ENCODE assay signal across 11 cellular contexts in the genomic region with DNA sequence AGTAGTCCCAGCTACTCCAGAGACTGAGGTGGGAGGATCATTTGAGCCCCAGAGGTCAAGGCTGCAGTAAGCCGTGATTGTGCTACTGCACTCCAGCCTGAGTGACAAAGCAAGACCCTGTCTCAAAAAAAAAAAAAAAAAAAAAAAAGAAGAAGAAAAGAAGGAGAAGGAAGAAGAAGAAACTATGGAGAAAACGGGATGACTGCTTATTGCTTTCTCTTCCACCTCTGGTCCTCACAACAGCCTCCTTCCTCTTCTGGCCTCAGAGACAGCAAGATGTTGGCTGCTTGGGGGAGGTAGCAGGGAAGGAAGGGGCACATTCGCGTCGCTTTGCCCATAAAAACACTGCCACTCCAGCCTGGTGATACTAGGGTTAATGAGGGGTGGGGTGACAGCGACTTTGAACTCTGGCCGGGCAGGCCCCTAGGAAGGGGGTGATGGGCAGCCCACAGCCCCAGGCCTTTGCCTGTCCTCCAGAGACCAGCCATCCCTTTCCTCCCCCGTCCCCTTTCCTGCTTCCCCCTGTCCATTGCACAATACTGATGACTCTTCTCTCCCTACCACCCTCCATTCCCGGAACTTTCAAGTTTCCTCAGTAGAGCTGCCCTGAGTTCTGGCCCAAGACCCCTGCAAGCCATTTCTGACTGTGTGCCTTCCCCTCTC. TPM values are rescaled to one million over a fixed set of nuclear protein-coding genes. Genes with fewer than 3 reads are reported as not detected.
DNase-seq lines count a peak whose midpoint lies in the region; TF ChIP-seq lines count a peak whose summit lies in the region.
"Had no signal": no experiment of that assay in that cellular context is flagged by ENCODE, and none has a peak within 500 bp of the region (broad histone marks: within the 10 kb centered on the region; RNA-seq: fewer than 3 reads in every experiment).

No MANE protein-coding gene starts in this region.

- H3K27ac ChIP-seq in ACC112 (ENCODE audit: low read depth, low read length) (peak overlapping the region; percentile 60), HL-60 (replicated peaks) (no peak overlapping the region), liver (ENCODE audit: low read depth in 1 of 2, low read length in 2 of 2) (peak overlapping the region; percentile 47 to 85), dorsolateral prefrontal cortex (peak overlapping the region in 6 of 59 donors; percentile 19 to 68 (median 62))

- TF ChIP-seq RAD21 in liver (IDR thresholded peaks at IDR 0.05), result no peak

- WGBS in liver, result 43% methylated on average over 9 of the region's 9 CpGs

- peak overlapping the region; percentile 79 for H2AFZ ChIP-seq in ACC112 (ENCODE audit: low read length, unreplicated experiment)

- H3K4me3 ChIP-seq in ACC112 (ENCODE audit: low read depth, low read length) (peak overlapping the region; percentile 78), HL-60 (replicated peaks; ENCODE audit: insufficient read depth, low read length) (no peak overlapping the region), liver (ENCODE audit: low read depth in 1 of 3, low read length in 3 of 3) (no peak overlapping the region), dorsolateral prefrontal cortex (no peak overlapping the region)

- TF ChIP-seq CTCF in HL-60 (IDR thresholded peaks at IDR 0.05; ENCODE audit: insufficient read depth, low read length) (no peak), liver (IDR thresholded peaks at IDR 0.05; ENCODE audit: low read depth, low read length, missing input control) (no peak), dorsolateral prefrontal cortex (IDR thresholded peaks at IDR 0.05 in 54 of 56, conservative IDR thresholded peaks at IDR 0.05 in 2 of 56; ENCODE audit: low read depth in 1 of 56, partially characterized antibody in 56 of 56) (no peak)

- DNase-seq in HL-60 (ENCODE audit: low read depth in 1 of 2, low spot score in 1 of 2) (peak; percentile 43 to 69), amniotic epithelial cell (ENCODE audit: low read depth) (peak; percentile 83), dorsolateral prefrontal cortex (no peak), NCI-H345 (lab: John Stamatoyannopoulos, UW) (no peak), pons (ENCODE audit: low spot score) (no peak)
- no peak for DNase-seq in activated CD4-positive, alpha-beta T cell treated with anti-CD3 and anti-CD28 coated beads for 1 hour
- DNase-seq: DMS 273 treated with DMSO at 0.1 percent for 48 hours; PC-3; stimulated activated CD4-positive, alpha-beta T cell treated with anti-CD3 and anti-CD28 coated beads, Interleukin-1b, Interleukin-23, amount 100 ng/mL, for 48 hours had no signal

- H3K27me3 ChIP-seq in ACC112 (ENCODE audit: insufficient read depth, low read length) (no peaks in the 10 kb centered on the region), HL-60 (ENCODE audit: insufficient read depth, poor library complexity, severe bottlenecking) (no peaks in the 10 kb centered on the region), liver (ENCODE audit: control insufficient read depth in 4 of 4, insufficient read depth in 4 of 4, low read length in 3 of 4) (no peaks in the 10 kb centered on the region), dorsolateral prefrontal cortex (peaks cover 0 to 4% (median 0%) of the 10 kb centered on the region in 45 donors)

- no peaks in the 10 kb centered on the region for H3K9me3 ChIP-seq in liver (ENCODE audit: control insufficient read depth in 4 of 4, low read length in 3 of 4)

- intact Hi-C loops in dorsolateral prefrontal cortex (cut with DNase I), result no loop called here

- H3K36me3 ChIP-seq in ACC112 (ENCODE audit: insufficient read depth, low read length) (0 out of 2 replicates have a peak, but pooled peaks cover 3% of the 10 kb centered on the region), liver (ENCODE audit: control insufficient read depth in 4 of 4, insufficient read depth in 3 of 4, low read depth in 1 of 4, low read length in 3 of 4) (no peaks in the 10 kb centered on the region)

- H3K9ac ChIP-seq in liver (ENCODE audit: low read depth in 1 of 2, low read length in 2 of 2), result no peak overlapping the region

- H3K79me2 ChIP-seq in ACC112 (ENCODE audit: control insufficient read depth, insufficient read depth, low read length, unreplicated experiment), result peaks cover 27% of the 10 kb centered on the region

- H3K4me1 ChIP-seq in ACC112 (ENCODE audit: control insufficient read depth, insufficient read depth, low read length, unreplicated experiment), result peaks cover 19% of the 10 kb centered on the region
- peaks cover 0 to 35% (median 28%) of the 10 kb centered on the region in 4 donors for H3K4me1 ChIP-seq in liver (ENCODE audit: control insufficient read depth in 4 of 4, insufficient read depth in 4 of 4, low read length in 3 of 4)

TF ChIP-seq in liver, 16 proteins besides CTCF, POLR2A, EP300 and RAD21:
- TF ChIP-seq NR2F2 (IDR thresholded peaks at IDR 0.05) (no peak), JUND (IDR thresholded peaks at IDR 0.05) (no peak), REST (IDR thresholded peaks at IDR 0.05) (no peak), HNF4A (conservative IDR thresholded peaks at IDR 0.05) (no peak), GABPA (IDR thresholded peaks at IDR 0.05 in 1 of 2, conservative IDR thresholded peaks at IDR 0.05 in 1 of 2) (no peak), FOXA2 (IDR thresholded peaks at IDR 0.05) (no peak), TAF1 (conservative IDR thresholded peaks at IDR 0.05) (no peak), FOXA1 (IDR thresholded peaks at IDR 0.05) (no peak), RXRA (IDR thresholded peaks at IDR 0.05) (no peak), YY1 (IDR thresholded peaks at IDR 0.05) (no peak), EGR1 (IDR thresholded peaks at IDR 0.05; ENCODE audit: low read depth in 2 of 2) (no peak), HNF4G (IDR thresholded peaks at IDR 0.05) (no peak)
- TF ChIP-seq, protein P1, sequence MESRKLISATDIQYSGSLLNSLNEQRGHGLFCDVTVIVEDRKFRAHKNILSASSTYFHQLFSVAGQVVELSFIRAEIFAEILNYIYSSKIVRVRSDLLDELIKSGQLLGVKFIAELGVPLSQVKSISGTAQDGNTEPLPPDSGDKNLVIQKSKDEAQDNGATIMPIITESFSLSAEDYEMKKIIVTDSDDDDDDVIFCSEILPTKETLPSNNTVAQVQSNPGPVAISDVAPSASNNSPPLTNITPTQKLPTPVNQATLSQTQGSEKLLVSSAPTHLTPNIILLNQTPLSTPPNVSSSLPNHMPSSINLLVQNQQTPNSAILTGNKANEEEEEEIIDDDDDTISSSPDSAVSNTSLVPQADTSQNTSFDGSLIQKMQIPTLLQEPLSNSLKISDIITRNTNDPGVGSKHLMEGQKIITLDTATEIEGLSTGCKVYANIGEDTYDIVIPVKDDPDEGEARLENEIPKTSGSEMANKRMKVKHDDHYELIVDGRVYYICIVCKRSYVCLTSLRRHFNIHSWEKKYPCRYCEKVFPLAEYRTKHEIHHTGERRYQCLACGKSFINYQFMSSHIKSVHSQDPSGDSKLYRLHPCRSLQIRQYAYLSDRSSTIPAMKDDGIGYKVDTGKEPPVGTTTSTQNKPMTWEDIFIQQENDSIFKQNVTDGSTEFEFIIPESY (IDR thresholded peaks at IDR 0.05), result no peak
- TF ChIP-seq, protein P2, sequence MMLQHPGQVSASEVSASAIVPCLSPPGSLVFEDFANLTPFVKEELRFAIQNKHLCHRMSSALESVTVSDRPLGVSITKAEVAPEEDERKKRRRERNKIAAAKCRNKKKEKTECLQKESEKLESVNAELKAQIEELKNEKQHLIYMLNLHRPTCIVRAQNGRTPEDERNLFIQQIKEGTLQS (IDR thresholded peaks at IDR 0.05), result no peak
- TF ChIP-seq, protein P3, sequence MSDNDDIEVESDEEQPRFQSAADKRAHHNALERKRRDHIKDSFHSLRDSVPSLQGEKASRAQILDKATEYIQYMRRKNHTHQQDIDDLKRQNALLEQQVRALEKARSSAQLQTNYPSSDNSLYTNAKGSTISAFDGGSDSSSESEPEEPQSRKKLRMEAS (IDR thresholded peaks at IDR 0.05), result no peak

RNA-seq across cellular contexts. Expression of gene CUEDC2, which starts 2.0 kb away (rescaled TPM):
- total RNA-seq in liver (10 to 100 TPM; 14.4 to 14.6 TPM), dorsolateral prefrontal cortex (100 to 1,000 TPM in 6 of 120 experiments, 10 to 100 TPM in 114; 53.3 to 107 (median 81.5) TPM)
- 10 to 100 TPM; 33.6 to 36.1 TPM for polyA plus RNA-seq in liver

RNA-seq across cellular contexts. Expression of gene FBXL15, which starts 13.7 kb away (rescaled TPM):
- total RNA-seq in liver (1 to 10 TPM; 4.4 to 5.8 TPM), dorsolateral prefrontal cortex (10 to 100 TPM; 13.9 to 50.1 (median 32.5) TPM)
- polyA plus RNA-seq in liver, result 10 to 100 TPM; 14.3 to 14.4 TPM

RNA-seq across cellular contexts. Expression of gene PSD, which starts 15.8 kb away (rescaled TPM):
- total RNA-seq in liver (under 1 TPM; 0.56 to 0.59 TPM), dorsolateral prefrontal cortex (100 to 1,000 TPM in 119 of 120 experiments, 10 to 100 TPM in 1; 92.5 to 483 (median 306) TPM)
- 1 to 10 TPM in 1 of 2 donors, under 1 TPM in 1; 0.84 to 1.3 TPM for polyA plus RNA-seq in liver

RNA-seq across cellular contexts. Expression of gene C10orf95, which starts 17.0 kb away (rescaled TPM):
- total RNA-seq in liver (under 1 TPM in 1 of 2 donors, not detected in 1; 0.09 TPM), dorsolateral prefrontal cortex (1 to 10 TPM in 4 of 120 experiments, under 1 TPM in 54, not detected in 62; 0.26 to 1.3 (median 0.45) TPM)
- under 1 TPM in 1 of 2 donors, not detected in 1; 0.24 TPM for polyA plus RNA-seq in liver

RNA-seq across cellular contexts. Expression of gene NFKB2, which starts 38.9 kb away (rescaled TPM):
- total RNA-seq in liver (1 to 10 TPM; 7.1 to 8.5 TPM), dorsolateral prefrontal cortex (10 to 100 TPM in 45 of 120 experiments, 1 to 10 TPM in 75; 3.3 to 26.3 (median 8.5) TPM)
- 1 to 10 TPM; 1.8 to 7.2 TPM for polyA plus RNA-seq in liver

Comparison
In these comparisons a context has a peak if more than half of its experiments do, and no peak if none do; other contexts are left out.
1. DNase-seq: peak in HL-60 (2 of 2) and amniotic epithelial cell (single experiment); none in dorsolateral prefrontal cortex (0 of 10), NCI-H345 (single experiment), pons (single experiment) and activated CD4-positive, alpha-beta T cell treated with anti-CD3 and anti-CD28 coated beads for 1 hour (single experiment).
2. RNA of gene PSD, which starts 15.8 kb away (total RNA-seq): 92.5 to 483 TPM in dorsolateral prefrontal cortex; 0.56 to 0.59 TPM in liver; every median in the first group is over 10 times any median in the second.